ENCODE assay signal across 1 cellular context in the genomic region with DNA sequence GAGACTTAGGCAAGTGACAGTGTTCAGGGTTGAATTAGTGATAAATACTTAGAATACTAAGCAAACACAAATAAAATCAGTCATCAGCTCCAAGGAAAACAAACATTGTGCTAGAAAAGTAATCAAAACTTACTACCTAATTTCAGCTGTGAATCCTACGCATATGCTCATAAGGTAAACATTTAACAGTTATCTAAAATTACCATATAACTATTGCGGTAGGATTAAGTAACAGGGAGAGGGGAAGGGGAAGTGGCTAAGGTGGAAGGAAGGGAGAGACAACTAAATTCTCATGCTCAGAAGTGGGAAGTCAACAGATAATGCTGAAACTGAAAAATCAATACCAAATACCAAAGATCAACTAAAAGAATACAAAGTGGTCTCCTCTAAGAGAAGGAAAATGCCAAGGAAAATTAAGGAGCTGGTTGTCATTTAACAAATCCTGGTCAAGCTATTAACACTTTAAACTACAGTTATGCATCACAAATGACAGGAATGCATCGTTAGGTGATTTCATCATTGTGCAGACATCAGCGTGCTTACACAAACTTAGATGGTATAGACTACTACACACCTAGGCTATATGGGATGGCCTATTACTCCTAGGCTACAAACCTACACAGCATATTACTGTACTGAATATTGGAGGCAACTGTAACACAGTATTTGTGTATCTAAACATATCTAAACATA.
A peak's percentile ranks its signal among the peaks of the same experiment; 100 is the strongest.
TF ChIP-seq lines count a peak whose summit lies in the region.

No MANE protein-coding gene starts in this region.

TF ChIP-seq in K562, 482 proteins besides CTCF, POLR2A, EP300 and RAD21 (continued from another document and continues in another):
- TF ChIP-seq, protein P1, sequence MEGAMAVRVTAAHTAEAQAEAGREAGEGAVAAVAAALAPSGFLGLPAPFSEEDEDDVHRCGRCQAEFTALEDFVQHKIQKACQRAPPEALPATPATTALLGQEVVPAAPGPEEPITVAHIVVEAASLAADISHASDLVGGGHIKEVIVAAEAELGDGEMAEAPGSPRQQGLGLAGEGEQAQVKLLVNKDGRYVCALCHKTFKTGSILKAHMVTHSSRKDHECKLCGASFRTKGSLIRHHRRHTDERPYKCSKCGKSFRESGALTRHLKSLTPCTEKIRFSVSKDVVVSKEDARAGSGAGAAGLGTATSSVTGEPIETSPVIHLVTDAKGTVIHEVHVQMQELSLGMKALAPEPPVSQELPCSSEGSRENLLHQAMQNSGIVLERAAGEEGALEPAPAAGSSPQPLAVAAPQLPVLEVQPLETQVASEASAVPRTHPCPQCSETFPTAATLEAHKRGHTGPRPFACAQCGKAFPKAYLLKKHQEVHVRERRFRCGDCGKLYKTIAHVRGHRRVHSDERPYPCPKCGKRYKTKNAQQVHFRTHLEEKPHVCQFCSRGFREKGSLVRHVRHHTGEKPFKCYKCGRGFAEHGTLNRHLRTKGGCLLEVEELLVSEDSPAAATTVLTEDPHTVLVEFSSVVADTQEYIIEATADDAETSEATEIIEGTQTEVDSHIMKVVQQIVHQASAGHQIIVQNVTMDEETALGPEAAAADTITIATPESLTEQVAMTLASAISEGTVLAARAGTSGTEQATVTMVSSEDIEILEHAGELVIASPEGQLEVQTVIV (CRISPR knock-in tag; IDR thresholded peaks at IDR 0.05; ENCODE audit: borderline replicate concordance), result no peak
- no peak for TF ChIP-seq FOXP1 (CRISPR knock-in tag; IDR thresholded peaks at IDR 0.05)
- TF ChIP-seq MAFF (IDR thresholded peaks at IDR 0.05; ENCODE audit: low read length), result no peak
- no peak for TF ChIP-seq ELF1 (tag; IDR thresholded peaks at IDR 0.05)
- no peak for TF ChIP-seq ESRRA (IDR thresholded peaks at IDR 0.05; ENCODE audit: borderline replicate concordance, low read depth)
- TF ChIP-seq, protein P2, sequence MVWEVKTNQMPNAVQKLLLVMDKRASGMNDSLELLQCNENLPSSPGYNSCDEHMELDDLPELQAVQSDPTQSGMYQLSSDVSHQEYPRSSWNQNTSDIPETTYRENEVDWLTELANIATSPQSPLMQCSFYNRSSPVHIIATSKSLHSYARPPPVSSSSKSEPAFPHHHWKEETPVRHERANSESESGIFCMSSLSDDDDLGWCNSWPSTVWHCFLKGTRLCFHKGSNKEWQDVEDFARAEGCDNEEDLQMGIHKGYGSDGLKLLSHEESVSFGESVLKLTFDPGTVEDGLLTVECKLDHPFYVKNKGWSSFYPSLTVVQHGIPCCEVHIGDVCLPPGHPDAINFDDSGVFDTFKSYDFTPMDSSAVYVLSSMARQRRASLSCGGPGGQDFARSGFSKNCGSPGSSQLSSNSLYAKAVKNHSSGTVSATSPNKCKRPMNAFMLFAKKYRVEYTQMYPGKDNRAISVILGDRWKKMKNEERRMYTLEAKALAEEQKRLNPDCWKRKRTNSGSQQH (CRISPR knock-in tag; IDR thresholded peaks at IDR 0.05), result no peak
- TF ChIP-seq POLR3G (IDR thresholded peaks at IDR 0.05; ENCODE audit: extremely low read depth, insufficient read length, insufficient replicate concordance), result no peak
- TF ChIP-seq CREB1 (IDR thresholded peaks at IDR 0.05), result no peak
- no peak for TF ChIP-seq CREB1 (CRISPR knock-in tag; IDR thresholded peaks at IDR 0.05)
- TF ChIP-seq, protein P3, sequence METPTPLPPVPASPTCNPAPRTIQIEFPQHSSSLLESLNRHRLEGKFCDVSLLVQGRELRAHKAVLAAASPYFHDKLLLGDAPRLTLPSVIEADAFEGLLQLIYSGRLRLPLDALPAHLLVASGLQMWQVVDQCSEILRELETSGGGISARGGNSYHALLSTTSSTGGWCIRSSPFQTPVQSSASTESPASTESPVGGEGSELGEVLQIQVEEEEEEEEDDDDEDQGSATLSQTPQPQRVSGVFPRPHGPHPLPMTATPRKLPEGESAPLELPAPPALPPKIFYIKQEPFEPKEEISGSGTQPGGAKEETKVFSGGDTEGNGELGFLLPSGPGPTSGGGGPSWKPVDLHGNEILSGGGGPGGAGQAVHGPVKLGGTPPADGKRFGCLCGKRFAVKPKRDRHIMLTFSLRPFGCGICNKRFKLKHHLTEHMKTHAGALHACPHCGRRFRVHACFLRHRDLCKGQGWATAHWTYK (CRISPR knock-in tag; IDR thresholded peaks at IDR 0.05), result no peak
- TF ChIP-seq, protein P4, sequence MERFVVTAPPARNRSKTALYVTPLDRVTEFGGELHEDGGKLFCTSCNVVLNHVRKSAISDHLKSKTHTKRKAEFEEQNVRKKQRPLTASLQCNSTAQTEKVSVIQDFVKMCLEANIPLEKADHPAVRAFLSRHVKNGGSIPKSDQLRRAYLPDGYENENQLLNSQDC (CRISPR knock-in tag; IDR thresholded peaks at IDR 0.05), result no peak
- TF ChIP-seq ETV5 (CRISPR knock-in tag; IDR thresholded peaks at IDR 0.05; ENCODE audit: low read depth), result no peak
- TF ChIP-seq DACH1 (IDR thresholded peaks at IDR 0.05; ENCODE audit: partially characterized antibody), result no peak
- no peak for TF ChIP-seq ZNF717 (CRISPR knock-in tag; IDR thresholded peaks at IDR 0.05)
- no peak for TF ChIP-seq FOS (IDR thresholded peaks at IDR 0.05; ENCODE audit: extremely low read depth, insufficient read length)
- no peak for TF ChIP-seq ZEB2 (IDR thresholded peaks at IDR 0.05)
- TF ChIP-seq SETDB1 (IDR thresholded peaks at IDR 0.05; ENCODE audit: low read length), result no peak
- no peak for TF ChIP-seq MYBL2 (IDR thresholded peaks at IDR 0.05; ENCODE audit: low read depth)
- no peak for TF ChIP-seq MYBL2 (CRISPR knock-in tag; IDR thresholded peaks at IDR 0.05; ENCODE audit: borderline replicate concordance)
- TF ChIP-seq EHMT2 (IDR thresholded peaks at IDR 0.05), result no peak
- TF ChIP-seq, protein P5, sequence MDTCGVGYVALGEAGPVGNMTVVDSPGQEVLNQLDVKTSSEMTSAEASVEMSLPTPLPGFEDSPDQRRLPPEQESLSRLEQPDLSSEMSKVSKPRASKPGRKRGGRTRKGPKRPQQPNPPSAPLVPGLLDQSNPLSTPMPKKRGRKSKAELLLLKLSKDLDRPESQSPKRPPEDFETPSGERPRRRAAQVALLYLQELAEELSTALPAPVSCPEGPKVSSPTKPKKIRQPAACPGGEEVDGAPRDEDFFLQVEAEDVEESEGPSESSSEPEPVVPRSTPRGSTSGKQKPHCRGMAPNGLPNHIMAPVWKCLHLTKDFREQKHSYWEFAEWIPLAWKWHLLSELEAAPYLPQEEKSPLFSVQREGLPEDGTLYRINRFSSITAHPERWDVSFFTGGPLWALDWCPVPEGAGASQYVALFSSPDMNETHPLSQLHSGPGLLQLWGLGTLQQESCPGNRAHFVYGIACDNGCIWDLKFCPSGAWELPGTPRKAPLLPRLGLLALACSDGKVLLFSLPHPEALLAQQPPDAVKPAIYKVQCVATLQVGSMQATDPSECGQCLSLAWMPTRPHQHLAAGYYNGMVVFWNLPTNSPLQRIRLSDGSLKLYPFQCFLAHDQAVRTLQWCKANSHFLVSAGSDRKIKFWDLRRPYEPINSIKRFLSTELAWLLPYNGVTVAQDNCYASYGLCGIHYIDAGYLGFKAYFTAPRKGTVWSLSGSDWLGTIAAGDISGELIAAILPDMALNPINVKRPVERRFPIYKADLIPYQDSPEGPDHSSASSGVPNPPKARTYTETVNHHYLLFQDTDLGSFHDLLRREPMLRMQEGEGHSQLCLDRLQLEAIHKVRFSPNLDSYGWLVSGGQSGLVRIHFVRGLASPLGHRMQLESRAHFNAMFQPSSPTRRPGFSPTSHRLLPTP (IDR thresholded peaks at IDR 0.05; ENCODE audit: borderline replicate concordance, extremely low read depth, insufficient read length), result no peak
- no peak for TF ChIP-seq ZNF197 (CRISPR knock-in tag; IDR thresholded peaks at IDR 0.05; ENCODE audit: low read depth)
- no peak for TF ChIP-seq TAF9B (IDR thresholded peaks at IDR 0.05; ENCODE audit: partially characterized antibody)
- TF ChIP-seq, protein P6, sequence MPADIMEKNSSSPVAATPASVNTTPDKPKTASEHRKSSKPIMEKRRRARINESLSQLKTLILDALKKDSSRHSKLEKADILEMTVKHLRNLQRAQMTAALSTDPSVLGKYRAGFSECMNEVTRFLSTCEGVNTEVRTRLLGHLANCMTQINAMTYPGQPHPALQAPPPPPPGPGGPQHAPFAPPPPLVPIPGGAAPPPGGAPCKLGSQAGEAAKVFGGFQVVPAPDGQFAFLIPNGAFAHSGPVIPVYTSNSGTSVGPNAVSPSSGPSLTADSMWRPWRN (IDR thresholded peaks at IDR 0.05; ENCODE audit: low read depth), result peak; percentile 7; the same call in 1 of the 2 replicates
- TF ChIP-seq, protein P7, sequence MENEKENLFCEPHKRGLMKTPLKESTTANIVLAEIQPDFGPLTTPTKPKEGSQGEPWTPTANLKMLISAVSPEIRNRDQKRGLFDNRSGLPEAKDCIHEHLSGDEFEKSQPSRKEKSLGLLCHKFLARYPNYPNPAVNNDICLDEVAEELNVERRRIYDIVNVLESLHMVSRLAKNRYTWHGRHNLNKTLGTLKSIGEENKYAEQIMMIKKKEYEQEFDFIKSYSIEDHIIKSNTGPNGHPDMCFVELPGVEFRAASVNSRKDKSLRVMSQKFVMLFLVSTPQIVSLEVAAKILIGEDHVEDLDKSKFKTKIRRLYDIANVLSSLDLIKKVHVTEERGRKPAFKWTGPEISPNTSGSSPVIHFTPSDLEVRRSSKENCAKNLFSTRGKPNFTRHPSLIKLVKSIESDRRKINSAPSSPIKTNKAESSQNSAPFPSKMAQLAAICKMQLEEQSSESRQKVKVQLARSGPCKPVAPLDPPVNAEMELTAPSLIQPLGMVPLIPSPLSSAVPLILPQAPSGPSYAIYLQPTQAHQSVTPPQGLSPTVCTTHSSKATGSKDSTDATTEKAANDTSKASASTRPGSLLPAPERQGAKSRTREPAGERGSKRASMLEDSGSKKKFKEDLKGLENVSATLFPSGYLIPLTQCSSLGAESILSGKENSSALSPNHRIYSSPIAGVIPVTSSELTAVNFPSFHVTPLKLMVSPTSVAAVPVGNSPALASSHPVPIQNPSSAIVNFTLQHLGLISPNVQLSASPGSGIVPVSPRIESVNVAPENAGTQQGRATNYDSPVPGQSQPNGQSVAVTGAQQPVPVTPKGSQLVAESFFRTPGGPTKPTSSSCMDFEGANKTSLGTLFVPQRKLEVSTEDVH (IDR thresholded peaks at IDR 0.05; ENCODE audit: low read depth, partially characterized antibody), result no peak
- TF ChIP-seq PYGO2 (tag; IDR thresholded peaks at IDR 0.05), result no peak
- TF ChIP-seq, protein P8, sequence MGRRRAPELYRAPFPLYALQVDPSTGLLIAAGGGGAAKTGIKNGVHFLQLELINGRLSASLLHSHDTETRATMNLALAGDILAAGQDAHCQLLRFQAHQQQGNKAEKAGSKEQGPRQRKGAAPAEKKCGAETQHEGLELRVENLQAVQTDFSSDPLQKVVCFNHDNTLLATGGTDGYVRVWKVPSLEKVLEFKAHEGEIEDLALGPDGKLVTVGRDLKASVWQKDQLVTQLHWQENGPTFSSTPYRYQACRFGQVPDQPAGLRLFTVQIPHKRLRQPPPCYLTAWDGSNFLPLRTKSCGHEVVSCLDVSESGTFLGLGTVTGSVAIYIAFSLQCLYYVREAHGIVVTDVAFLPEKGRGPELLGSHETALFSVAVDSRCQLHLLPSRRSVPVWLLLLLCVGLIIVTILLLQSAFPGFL (CRISPR knock-in tag; IDR thresholded peaks at IDR 0.05), result no peak
- TF ChIP-seq, protein P9, sequence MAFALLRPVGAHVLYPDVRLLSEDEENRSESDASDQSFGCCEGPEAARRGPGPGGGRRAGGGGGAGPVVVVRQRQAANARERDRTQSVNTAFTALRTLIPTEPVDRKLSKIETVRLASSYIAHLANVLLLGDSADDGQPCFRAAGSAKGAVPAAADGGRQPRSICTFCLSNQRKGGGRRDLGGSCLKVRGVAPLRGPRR (CRISPR knock-in tag; IDR thresholded peaks at IDR 0.05), result no peak
- TF ChIP-seq ZNF408 (CRISPR knock-in tag; IDR thresholded peaks at IDR 0.05; ENCODE audit: low read depth), result no peak
- TF ChIP-seq CEBPG (CRISPR knock-in tag; IDR thresholded peaks at IDR 0.05), result no peak
- peak; percentile 6 to 76; a peak in 2 of 4 replicates for TF ChIP-seq CEBPG (tag; conservative IDR thresholded peaks at IDR 0.05 in 1 of 2, IDR thresholded peaks at IDR 0.05 in 1 of 2)
- no peak for TF ChIP-seq CBX1 (IDR thresholded peaks at IDR 0.05; ENCODE audit: low read depth)
- TF ChIP-seq XRCC4 (IDR thresholded peaks at IDR 0.05; ENCODE audit: extremely low read depth, insufficient read depth, insufficient read length), result no peak
- TF ChIP-seq, protein P10, sequence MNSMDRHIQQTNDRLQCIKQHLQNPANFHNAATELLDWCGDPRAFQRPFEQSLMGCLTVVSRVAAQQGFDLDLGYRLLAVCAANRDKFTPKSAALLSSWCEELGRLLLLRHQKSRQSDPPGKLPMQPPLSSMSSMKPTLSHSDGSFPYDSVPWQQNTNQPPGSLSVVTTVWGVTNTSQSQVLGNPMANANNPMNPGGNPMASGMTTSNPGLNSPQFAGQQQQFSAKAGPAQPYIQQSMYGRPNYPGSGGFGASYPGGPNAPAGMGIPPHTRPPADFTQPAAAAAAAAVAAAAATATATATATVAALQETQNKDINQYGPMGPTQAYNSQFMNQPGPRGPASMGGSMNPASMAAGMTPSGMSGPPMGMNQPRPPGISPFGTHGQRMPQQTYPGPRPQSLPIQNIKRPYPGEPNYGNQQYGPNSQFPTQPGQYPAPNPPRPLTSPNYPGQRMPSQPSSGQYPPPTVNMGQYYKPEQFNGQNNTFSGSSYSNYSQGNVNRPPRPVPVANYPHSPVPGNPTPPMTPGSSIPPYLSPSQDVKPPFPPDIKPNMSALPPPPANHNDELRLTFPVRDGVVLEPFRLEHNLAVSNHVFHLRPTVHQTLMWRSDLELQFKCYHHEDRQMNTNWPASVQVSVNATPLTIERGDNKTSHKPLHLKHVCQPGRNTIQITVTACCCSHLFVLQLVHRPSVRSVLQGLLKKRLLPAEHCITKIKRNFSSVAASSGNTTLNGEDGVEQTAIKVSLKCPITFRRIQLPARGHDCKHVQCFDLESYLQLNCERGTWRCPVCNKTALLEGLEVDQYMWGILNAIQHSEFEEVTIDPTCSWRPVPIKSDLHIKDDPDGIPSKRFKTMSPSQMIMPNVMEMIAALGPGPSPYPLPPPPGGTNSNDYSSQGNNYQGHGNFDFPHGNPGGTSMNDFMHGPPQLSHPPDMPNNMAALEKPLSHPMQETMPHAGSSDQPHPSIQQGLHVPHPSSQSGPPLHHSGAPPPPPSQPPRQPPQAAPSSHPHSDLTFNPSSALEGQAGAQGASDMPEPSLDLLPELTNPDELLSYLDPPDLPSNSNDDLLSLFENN (IDR thresholded peaks at IDR 0.05; ENCODE audit: low read depth in 2 of 2, low read length in 2 of 2), result no peak
- no peak for TF ChIP-seq KDM4B (IDR thresholded peaks at IDR 0.05; ENCODE audit: borderline replicate concordance in 2 of 2, low read depth in 1 of 2)
- TF ChIP-seq L3MBTL2 (IDR thresholded peaks at IDR 0.05), result no peak
- no peak for TF ChIP-seq YY1 (IDR thresholded peaks at IDR 0.05; ENCODE audit: borderline replicate concordance in 1 of 3, control insufficient read depth in 1 of 3, extremely low read depth in 1 of 3, insufficient read depth in 3 of 3, insufficient read length in 1 of 3, insufficient replicate concordance in 2 of 3, low read depth in 1 of 3, low read length in 2 of 3)
- TF ChIP-seq, protein P11, sequence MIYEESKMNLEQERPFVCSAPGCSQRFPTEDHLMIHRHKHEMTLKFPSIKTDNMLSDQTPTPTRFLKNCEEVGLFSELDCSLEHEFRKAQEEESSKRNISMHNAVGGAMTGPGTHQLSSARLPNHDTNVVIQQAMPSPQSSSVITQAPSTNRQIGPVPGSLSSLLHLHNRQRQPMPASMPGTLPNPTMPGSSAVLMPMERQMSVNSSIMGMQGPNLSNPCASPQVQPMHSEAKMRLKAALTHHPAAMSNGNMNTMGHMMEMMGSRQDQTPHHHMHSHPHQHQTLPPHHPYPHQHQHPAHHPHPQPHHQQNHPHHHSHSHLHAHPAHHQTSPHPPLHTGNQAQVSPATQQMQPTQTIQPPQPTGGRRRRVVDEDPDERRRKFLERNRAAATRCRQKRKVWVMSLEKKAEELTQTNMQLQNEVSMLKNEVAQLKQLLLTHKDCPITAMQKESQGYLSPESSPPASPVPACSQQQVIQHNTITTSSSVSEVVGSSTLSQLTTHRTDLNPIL (CRISPR knock-in tag; IDR thresholded peaks at IDR 0.05), result no peak
